8 cellular contexts compared by ENCODE assay signal in the genomic region with DNA sequence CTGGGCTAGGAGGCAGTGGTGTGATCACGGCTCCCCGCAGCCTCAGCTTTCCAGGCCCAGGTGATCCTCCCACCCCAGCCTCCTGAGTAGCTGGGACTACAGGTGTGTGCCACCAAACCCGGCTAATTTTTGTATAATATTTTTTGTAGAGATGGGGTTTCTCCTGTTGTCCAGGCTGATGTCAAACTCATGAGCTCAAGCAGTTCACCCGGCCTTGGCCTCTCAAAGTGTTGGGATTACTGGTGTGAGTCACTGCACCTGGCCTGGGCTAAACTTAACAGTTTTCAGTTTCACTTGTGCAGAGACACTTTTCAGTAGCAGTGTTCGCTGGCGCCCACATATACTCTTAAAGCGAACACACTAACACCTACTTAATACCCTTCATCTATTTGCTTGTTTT.
DNase-seq lines count a peak whose midpoint lies in the region; ATAC-seq and TF ChIP-seq lines count a peak whose summit lies in the region.

No MANE protein-coding gene starts in this region.

- no peaks in the 10 kb centered on the region for H3K9me2 ChIP-seq in OCI-LY1 (ENCODE audit: low read depth, low read length)

- H3K9ac ChIP-seq in OCI-LY1 (ENCODE audit: low read length) = peak overlapping the region; percentile 62

- H3K36me3 Mint-ChIP-seq in activated CD4-positive, alpha-beta memory T cell treated with anti-CD3 and anti-CD28 coated beads for 36 hours = no peaks in the 10 kb centered on the region

- H3K4me1 ChIP-seq in OCI-LY1 (ENCODE audit: insufficient read depth, low read length, severe bottlenecking) (peaks cover 43% of the 10 kb centered on the region), tibial artery (peaks cover 0 to 65% (median 20%) of the 10 kb centered on the region in 4 donors)

- H2AFZ ChIP-seq in OCI-LY1 (ENCODE audit: low read length) = no peak overlapping the region

- H3K27me3 ChIP-seq in OCI-LY1 (ENCODE audit: insufficient read depth, low read length) (no peaks in the 10 kb centered on the region), tibial artery (no peaks in the 10 kb centered on the region)

- no peak overlapping the region for H3K27ac Mint-ChIP-seq in stimulated activated naive CD8-positive, alpha-beta T cell treated with anti-CD3 and anti-CD28 coated beads, Interleukin-15, amount 100 ng/mL, for 72 hours
- no peak overlapping the region for H3K27ac Mint-ChIP-seq in activated CD4-positive, alpha-beta memory T cell treated with anti-CD3 and anti-CD28 coated beads for 36 hours

- intact Hi-C loops in tibial artery (cut with DNase I; ENCODE audit: low total_unique reads) = no loop called here
- intact Hi-C loops in activated CD4-positive, alpha-beta memory T cell treated with anti-CD3 and anti-CD28 coated beads for 36 hours (cut with micrococcal nuclease) = no loop called here

- peaks cover 0 to 1% of the 10 kb centered on the region in 2 donors for H3K9me3 Mint-ChIP-seq in stimulated activated naive CD8-positive, alpha-beta T cell treated with anti-CD3 and anti-CD28 coated beads, Interleukin-15, amount 100 ng/mL, for 72 hours
- no peaks in the 10 kb centered on the region for H3K9me3 Mint-ChIP-seq in activated CD4-positive, alpha-beta memory T cell treated with anti-CD3 and anti-CD28 coated beads for 36 hours

- H4K20me1 ChIP-seq in OCI-LY1 (ENCODE audit: insufficient read depth, low read length) = no peaks in the 10 kb centered on the region

- no peak overlapping the region for H3K4me3 Mint-ChIP-seq in stimulated activated naive CD8-positive, alpha-beta T cell treated with anti-CD3 and anti-CD28 coated beads, Interleukin-15, amount 100 ng/mL, for 72 hours
- H3K4me3 Mint-ChIP-seq in activated CD4-positive, alpha-beta memory T cell treated with anti-CD3 and anti-CD28 coated beads for 36 hours = no peak overlapping the region

- H3K4me3 ChIP-seq in OCI-LY1 (ENCODE audit: low read depth, low read length, poor library complexity, severe bottlenecking) (peak overlapping the region; percentile 61), tibial artery (no peak overlapping the region)

- peak; percentile 9 for DNase-seq in stimulated activated naive CD8-positive, alpha-beta T cell treated with anti-CD3 and anti-CD28 coated beads, Interleukin-15, Interleukin-2, amounts not matched to agents 100 U/mL and 50 U/mL, for 24 hours
- no peak for DNase-seq in stimulated activated naive CD8-positive, alpha-beta T cell treated with anti-CD3 and anti-CD28 coated beads, Interleukin-15, amount 100 ng/mL, for 72 hours
- DNase-seq in NCI-H1092 (lab: John Stamatoyannopoulos, UW) (no peak), tibial artery (no peak), mucosa of gallbladder (ENCODE audit: low spot score) (no peak)
- DNase-seq in activated CD4-positive, alpha-beta memory T cell treated with anti-CD3 and anti-CD28 coated beads for 36 hours = no peak

- H3K36me3 ChIP-seq in OCI-LY1 (ENCODE audit: insufficient read depth, low read length) (peaks cover 21% of the 10 kb centered on the region), tibial artery (no peaks in the 10 kb centered on the region)

- TF ChIP-seq CTCF in OCI-LY1 (IDR thresholded peaks at IDR 0.05; ENCODE audit: low read length) (no peak), tibial artery (IDR thresholded peaks at IDR 0.05) (no peak)

- H3K9me3 ChIP-seq in OCI-LY1 (ENCODE audit: low read length) (no peaks in the 10 kb centered on the region), tibial artery (no peaks in the 10 kb centered on the region)

- POLR2A ChIA-PET in activated CD4-positive, alpha-beta memory T cell treated with anti-CD3 and anti-CD28 coated beads for 36 hours (lab: Charles Lee) = no interaction called here

- CTCF ChIA-PET in activated CD4-positive, alpha-beta memory T cell treated with anti-CD3 and anti-CD28 coated beads for 36 hours (lab: Charles Lee) = no interaction called here

- H3K4me2 ChIP-seq in OCI-LY1 (ENCODE audit: low read length) = peak overlapping the region; percentile 90

- ATAC-seq in stimulated activated naive CD8-positive, alpha-beta T cell treated with anti-CD3 and anti-CD28 coated beads, Interleukin-15, Interleukin-2, amounts not matched to agents 100 U/mL and 50 U/mL, for 24 hours = peak; percentile 72
- no peak for ATAC-seq in stimulated activated naive CD8-positive, alpha-beta T cell treated with anti-CD3 and anti-CD28 coated beads, Interleukin-15, amount 100 ng/mL, for 72 hours
- ATAC-seq in HG02943 (IDR thresholded peaks at IDR 0.05; ENCODE audit: low read depth, unreplicated experiment) = peak; percentile 96

- H3F3A ChIP-seq in OCI-LY1 (ENCODE audit: insufficient read depth, low read length) = no peaks in the 10 kb centered on the region

- no peaks in the 10 kb centered on the region for H3K79me2 ChIP-seq in OCI-LY1 (ENCODE audit: insufficient read depth, low read length)

- peaks cover 13% of the 10 kb centered on the region for H3K4me1 Mint-ChIP-seq in stimulated activated naive CD8-positive, alpha-beta T cell treated with anti-CD3 and anti-CD28 coated beads, Interleukin-15, amount 100 ng/mL, for 72 hours
- no peaks in the 10 kb centered on the region for H3K4me1 Mint-ChIP-seq in activated CD4-positive, alpha-beta memory T cell treated with anti-CD3 and anti-CD28 coated beads for 36 hours (ENCODE audit: low read depth)

- H3K27me3 Mint-ChIP-seq in stimulated activated naive CD8-positive, alpha-beta T cell treated with anti-CD3 and anti-CD28 coated beads, Interleukin-15, amount 100 ng/mL, for 72 hours = no peaks in the 10 kb centered on the region
- no peaks in the 10 kb centered on the region for H3K27me3 Mint-ChIP-seq in activated CD4-positive, alpha-beta memory T cell treated with anti-CD3 and anti-CD28 coated beads for 36 hours

- H3K27ac ChIP-seq in OCI-LY1 (ENCODE audit: low read depth, low read length, poor library complexity, severe bottlenecking) (peak overlapping the region; percentile 95), tibial artery (no peak overlapping the region)
